In the genomic region with DNA sequence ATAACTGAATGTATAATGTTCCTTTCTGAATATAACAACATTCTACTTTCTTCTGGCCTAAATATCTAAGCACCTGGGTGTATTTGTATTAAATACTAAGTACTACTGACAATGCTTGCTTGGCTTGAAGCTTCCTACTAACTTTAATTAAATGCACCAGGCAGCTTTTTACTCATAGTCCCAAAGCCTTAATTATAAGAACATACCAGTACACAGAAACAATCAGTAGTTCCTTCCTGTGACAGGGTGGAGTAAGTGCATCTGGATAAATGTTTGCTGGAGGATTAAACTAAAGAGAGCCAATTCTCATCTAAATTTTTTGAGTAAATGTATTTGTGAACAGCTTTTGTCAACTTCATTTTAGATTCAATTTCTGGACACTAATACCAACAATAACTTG, we compare ENCODE assay signal across 23 cellular contexts.
"Had no signal": no experiment of that assay in that cellular context is flagged by ENCODE, and none has a peak within 500 bp of the region (broad histone marks: within the 10 kb centered on the region; RNA-seq: fewer than 3 reads in every experiment).

No MANE protein-coding gene starts in this region.

- H3K9me3 ChIP-seq: colonic mucosa, esophagus muscularis mucosa, esophagus squamous epithelium, gastrocnemius medialis, gastroesophageal sphincter, heart left ventricle had no signal

- H3K27ac ChIP-seq: colonic mucosa, coronary artery, dorsolateral prefrontal cortex, epithelial cell of prostate, esophagus muscularis mucosa, esophagus squamous epithelium, foreskin keratinocyte, gastrocnemius medialis, gastroesophageal sphincter had no signal

- H3K4me3 ChIP-seq: colonic mucosa, coronary artery, dorsolateral prefrontal cortex, esophagus muscularis mucosa, esophagus squamous epithelium, gastrocnemius medialis, gastroesophageal sphincter, heart left ventricle had no signal

- DNase-seq: colonic mucosa; cortex of kidney; dermis blood vessel endothelial cell; dorsolateral prefrontal cortex; effector CD4-positive, alpha-beta T cell; effector CD8-positive, alpha-beta T cell; effector memory CD4-positive, alpha-beta T cell; effector memory CD8-positive, alpha-beta T cell; endodermal cell; erythroblast; esophagus squamous epithelium; foreskin fibroblast; foreskin keratinocyte; foreskin melanocyte; gastrocnemius medialis; glutamatergic neuron; head of caudate nucleus; heart left ventricle had no signal

- ATAC-seq: effector memory CD8-positive, alpha-beta T cell; esophagus mucosa; foreskin keratinocyte; gastrocnemius medialis; gastroesophageal sphincter had no signal

- H3K4me1 ChIP-seq: colonic mucosa, gastrocnemius medialis, gastroesophageal sphincter had no signal

- H3K27me3 ChIP-seq: colonic mucosa, esophagus muscularis mucosa, esophagus squamous epithelium, foreskin keratinocyte, gastrocnemius medialis, gastroesophageal sphincter, heart left ventricle had no signal

- H3K36me3 ChIP-seq: colonic mucosa, esophagus muscularis mucosa, esophagus squamous epithelium, gastrocnemius medialis, gastroesophageal sphincter, heart left ventricle had no signal
